ENCODE assay signal across 1 cellular context in the genomic region with DNA sequence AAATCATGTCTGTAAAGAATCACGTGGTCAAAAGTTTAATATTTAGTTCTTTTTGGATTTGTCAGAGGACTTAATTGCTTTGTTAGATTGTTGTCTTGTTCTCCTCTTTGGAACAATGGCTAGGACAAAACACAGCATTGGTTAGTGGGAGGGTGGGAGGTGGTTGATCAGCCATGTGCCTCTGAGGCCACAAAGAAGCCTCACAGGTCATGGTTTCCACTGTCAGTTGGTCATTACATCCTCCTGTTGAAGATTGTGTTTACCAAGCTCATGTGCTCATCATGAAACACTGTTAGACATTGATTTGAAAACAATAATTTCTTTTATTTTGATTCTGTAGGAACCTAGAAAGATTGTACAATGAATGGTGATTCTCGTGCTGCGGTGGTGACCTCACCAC.
TF ChIP-seq lines count a peak whose summit lies in the region.

No MANE protein-coding gene starts in this region.

TF ChIP-seq in WTC11, 78 proteins besides CTCF, POLR2A, EP300 and RAD21 (continued from another document):
- TF ChIP-seq, protein P1, sequence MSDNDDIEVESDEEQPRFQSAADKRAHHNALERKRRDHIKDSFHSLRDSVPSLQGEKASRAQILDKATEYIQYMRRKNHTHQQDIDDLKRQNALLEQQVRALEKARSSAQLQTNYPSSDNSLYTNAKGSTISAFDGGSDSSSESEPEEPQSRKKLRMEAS (CRISPR knock-in tag; IDR thresholded peaks at IDR 0.05), result no peak
- TF ChIP-seq, protein P2, sequence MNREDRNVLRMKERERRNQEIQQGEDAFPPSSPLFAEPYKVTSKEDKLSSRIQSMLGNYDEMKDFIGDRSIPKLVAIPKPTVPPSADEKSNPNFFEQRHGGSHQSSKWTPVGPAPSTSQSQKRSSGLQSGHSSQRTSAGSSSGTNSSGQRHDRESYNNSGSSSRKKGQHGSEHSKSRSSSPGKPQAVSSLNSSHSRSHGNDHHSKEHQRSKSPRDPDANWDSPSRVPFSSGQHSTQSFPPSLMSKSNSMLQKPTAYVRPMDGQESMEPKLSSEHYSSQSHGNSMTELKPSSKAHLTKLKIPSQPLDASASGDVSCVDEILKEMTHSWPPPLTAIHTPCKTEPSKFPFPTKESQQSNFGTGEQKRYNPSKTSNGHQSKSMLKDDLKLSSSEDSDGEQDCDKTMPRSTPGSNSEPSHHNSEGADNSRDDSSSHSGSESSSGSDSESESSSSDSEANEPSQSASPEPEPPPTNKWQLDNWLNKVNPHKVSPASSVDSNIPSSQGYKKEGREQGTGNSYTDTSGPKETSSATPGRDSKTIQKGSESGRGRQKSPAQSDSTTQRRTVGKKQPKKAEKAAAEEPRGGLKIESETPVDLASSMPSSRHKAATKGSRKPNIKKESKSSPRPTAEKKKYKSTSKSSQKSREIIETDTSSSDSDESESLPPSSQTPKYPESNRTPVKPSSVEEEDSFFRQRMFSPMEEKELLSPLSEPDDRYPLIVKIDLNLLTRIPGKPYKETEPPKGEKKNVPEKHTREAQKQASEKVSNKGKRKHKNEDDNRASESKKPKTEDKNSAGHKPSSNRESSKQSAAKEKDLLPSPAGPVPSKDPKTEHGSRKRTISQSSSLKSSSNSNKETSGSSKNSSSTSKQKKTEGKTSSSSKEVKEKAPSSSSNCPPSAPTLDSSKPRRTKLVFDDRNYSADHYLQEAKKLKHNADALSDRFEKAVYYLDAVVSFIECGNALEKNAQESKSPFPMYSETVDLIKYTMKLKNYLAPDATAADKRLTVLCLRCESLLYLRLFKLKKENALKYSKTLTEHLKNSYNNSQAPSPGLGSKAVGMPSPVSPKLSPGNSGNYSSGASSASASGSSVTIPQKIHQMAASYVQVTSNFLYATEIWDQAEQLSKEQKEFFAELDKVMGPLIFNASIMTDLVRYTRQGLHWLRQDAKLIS (CRISPR knock-in tag; IDR thresholded peaks at IDR 0.05; ENCODE audit: borderline replicate concordance), result no peak
